14 cellular contexts compared by ENCODE assay signal in genomic region chr3:113625724-113626348, GRCh38.
DNase-seq lines count a peak whose midpoint lies in the region; ATAC-seq and TF ChIP-seq lines count a peak whose summit lies in the region.
"Had no signal": no experiment of that assay in that cellular context is flagged by ENCODE, and none has a peak within 500 bp of the region (broad histone marks: within the 10 kb centered on the region; RNA-seq: fewer than 3 reads in every experiment).

No MANE protein-coding gene starts in this region.

- peak overlapping the region; percentile 53; the same call in 1 of the 2 replicates for H3K4me3 ChIP-seq in ACC112 (ENCODE audit: low read depth, low read length)
- H3K4me3 ChIP-seq in CD8-positive, alpha-beta T cell (ENCODE audit: low read depth, low read length): no peak overlapping the region
- H3K4me3 ChIP-seq in naive thymus-derived CD4-positive, alpha-beta T cell (ENCODE audit: low read length): no peak overlapping the region
- H3K4me3 ChIP-seq: BLaER1, stomach had no signal

- no peaks in the 10 kb centered on the region for H3K79me2 ChIP-seq in ACC112 (ENCODE audit: control insufficient read depth, insufficient read depth, low read length, unreplicated experiment)

- H3K4me1 Mint-ChIP-seq in CD8-positive, alpha-beta T cell (ENCODE audit: low read depth): no peaks in the 10 kb centered on the region
- H3K4me1 Mint-ChIP-seq in T-helper 17 cell: peaks cover 15% of the 10 kb centered on the region
- peaks cover 0 to 13% (median 4%) of the 10 kb centered on the region in 7 donors for H3K4me1 Mint-ChIP-seq in naive thymus-derived CD4-positive, alpha-beta T cell
- H3K4me1 Mint-ChIP-seq: endodermal cell had no signal

- H3K9me3 ChIP-seq in CD8-positive, alpha-beta T cell (ENCODE audit: low read length): no peaks in the 10 kb centered on the region
- no peaks in the 10 kb centered on the region for H3K9me3 ChIP-seq in T-helper 17 cell (ENCODE audit: control insufficient read depth, low read length, poor library complexity, severe bottlenecking)
- H3K9me3 ChIP-seq in naive thymus-derived CD4-positive, alpha-beta T cell (ENCODE audit: control insufficient read depth in 2 of 3, low read length in 3 of 3): no peaks in the 10 kb centered on the region
- H3K9me3 ChIP-seq: BLaER1, stomach had no signal

- H3K27me3 Mint-ChIP-seq in CD8-positive, alpha-beta T cell (ENCODE audit: low read depth): no peaks in the 10 kb centered on the region
- H3K27me3 Mint-ChIP-seq in T-helper 17 cell: no peaks in the 10 kb centered on the region
- no peaks in the 10 kb centered on the region for H3K27me3 Mint-ChIP-seq in naive thymus-derived CD4-positive, alpha-beta T cell

- H3K4me3 Mint-ChIP-seq in CD8-positive, alpha-beta T cell: no peak overlapping the region
- H3K4me3 Mint-ChIP-seq in T-helper 17 cell: no peak overlapping the region
- peak overlapping the region in 1 of 10 donors; percentile 2 for H3K4me3 Mint-ChIP-seq in naive thymus-derived CD4-positive, alpha-beta T cell
- H3K4me3 Mint-ChIP-seq: endodermal cell had no signal

- peak overlapping the region; percentile 33 for H3K27ac Mint-ChIP-seq in CD8-positive, alpha-beta T cell
- peak overlapping the region; percentile 88 for H3K27ac Mint-ChIP-seq in T-helper 17 cell
- peak overlapping the region in 8 of 9 donors; percentile 9 to 77 (median 54) for H3K27ac Mint-ChIP-seq in naive thymus-derived CD4-positive, alpha-beta T cell
- H3K27ac Mint-ChIP-seq: endodermal cell had no signal

- TF ChIP-seq CTCF in CD8-positive, alpha-beta T cell (IDR thresholded peaks at IDR 0.05): no peak
- no peak for TF ChIP-seq CTCF in RWPE1 (conservative IDR thresholded peaks at IDR 0.05; ENCODE audit: low read depth)

- POLR2A ChIA-PET in CD8-positive, alpha-beta T cell (lab: Charles Lee): no interaction called here
- POLR2A ChIA-PET in naive thymus-derived CD4-positive, alpha-beta T cell (lab: Charles Lee): no interaction called here
- POLR2A ChIA-PET in RWPE1 (lab: Yijun Ruan, JAX; ENCODE audit: low non-redundant PET): no interaction called here

- H3K9me3 Mint-ChIP-seq in CD8-positive, alpha-beta T cell: no peaks in the 10 kb centered on the region
- H3K9me3 Mint-ChIP-seq in naive thymus-derived CD4-positive, alpha-beta T cell: no peaks in the 10 kb centered on the region
- H3K9me3 Mint-ChIP-seq: endodermal cell had no signal

- DNase-seq in CD8-positive, alpha-beta T cell: no peak
- DNase-seq in T-helper 17 cell (no peak), DMS 273 (lab: John Stamatoyannopoulos, UW; ENCODE audit: unreplicated experiment) (no peak), RWPE1 (ENCODE audit: low spot score) (no peak), foreskin melanocyte (no peak)
- DNase-seq in naive thymus-derived CD4-positive, alpha-beta T cell: no peak
- DNase-seq: activated CD4-positive, alpha-beta T cell treated with anti-CD3 and anti-CD28 coated beads for 4 hours; endodermal cell; NCI-H2081; NCI-H774; stomach had no signal

- CTCF ChIA-PET in CD8-positive, alpha-beta T cell (lab: Charles Lee): interaction anchor here (0.7 to 1.4 kb wide), 3 partner anchors 10 to 132 kb away, joined by 3 read pairs; no protein-coding TSS in a partner anchor
- CTCF ChIA-PET in naive thymus-derived CD4-positive, alpha-beta T cell (lab: Charles Lee): interaction anchor here (0.6 to 0.9 kb wide), 3 partner anchors 10 to 48 kb away, joined by 3 to 4 read pairs (median 3); no protein-coding TSS in a partner anchor
- CTCF ChIA-PET in RWPE1 (lab: Yijun Ruan, JAX): interaction anchor here (0.6 to 2.5 kb wide), 3 partner anchors 133 to 590 kb away, joined by 3 to 10 read pairs (median 4); no protein-coding TSS in a partner anchor

- H3K4me1 ChIP-seq in ACC112 (ENCODE audit: control insufficient read depth, insufficient read depth, low read length, unreplicated experiment): peaks cover 9% of the 10 kb centered on the region
- no peaks in the 10 kb centered on the region for H3K4me1 ChIP-seq in CD8-positive, alpha-beta T cell (ENCODE audit: insufficient read depth, low read length)
- no peaks in the 10 kb centered on the region for H3K4me1 ChIP-seq in naive thymus-derived CD4-positive, alpha-beta T cell (ENCODE audit: control insufficient read depth in 2 of 2, insufficient read depth in 2 of 2, low read length in 2 of 2)
- H3K4me1 ChIP-seq: BLaER1 had no signal

- H3K27ac ChIP-seq in ACC112 (ENCODE audit: low read depth, low read length) (no peak overlapping the region), RWPE1 (no peak overlapping the region)
- no peak overlapping the region for H3K27ac ChIP-seq in CD8-positive, alpha-beta T cell (ENCODE audit: low read depth, low read length)
- no peak overlapping the region for H3K27ac ChIP-seq in naive thymus-derived CD4-positive, alpha-beta T cell (ENCODE audit: low read depth, low read length)
- H3K27ac ChIP-seq: BLaER1, stomach had no signal

- ATAC-seq in CD8-positive, alpha-beta T cell: no peak
- ATAC-seq in T-helper 17 cell (no peak), GM19467 (IDR thresholded peaks at IDR 0.05; ENCODE audit: unreplicated experiment) (no peak)
- ATAC-seq in naive thymus-derived CD4-positive, alpha-beta T cell: no peak

- peak overlapping the region; percentile 92 for H2AFZ ChIP-seq in ACC112 (ENCODE audit: low read length, unreplicated experiment)

- H3K36me3 ChIP-seq in ACC112 (ENCODE audit: insufficient read depth, low read length): no peaks in the 10 kb centered on the region
- H3K36me3 ChIP-seq in CD8-positive, alpha-beta T cell (ENCODE audit: insufficient read depth, low read length): peaks cover 44% of the 10 kb centered on the region
- H3K36me3 ChIP-seq in naive thymus-derived CD4-positive, alpha-beta T cell (ENCODE audit: control insufficient read depth in 2 of 3, insufficient read depth in 3 of 3, low read length in 3 of 3): peaks cover 0 to 70% (median 14%) of the 10 kb centered on the region in 3 experiments
- H3K36me3 ChIP-seq: BLaER1 had no signal

- peaks cover 83% of the 10 kb centered on the region for H3K36me3 Mint-ChIP-seq in CD8-positive, alpha-beta T cell
- H3K36me3 Mint-ChIP-seq in T-helper 17 cell (ENCODE audit: low read depth): peaks cover 20% of the 10 kb centered on the region
- H3K36me3 Mint-ChIP-seq in naive thymus-derived CD4-positive, alpha-beta T cell: peaks cover 16 to 69% (median 38%) of the 10 kb centered on the region in 5 donors

- intact Hi-C loops in CD8-positive, alpha-beta T cell (cut with DNase I, micrococcal nuclease): no loop called here
- intact Hi-C loops in naive thymus-derived CD4-positive, alpha-beta T cell (cut with micrococcal nuclease): loop anchor here (1.0 to 2.0 kb wide), 2 partner anchors 131 kb away; no protein-coding TSS in a partner anchor

- H3K27me3 ChIP-seq in ACC112 (ENCODE audit: insufficient read depth, low read length): peaks cover 4% of the 10 kb centered on the region; the same call in 1 of the 2 replicates
- no peaks in the 10 kb centered on the region for H3K27me3 ChIP-seq in CD8-positive, alpha-beta T cell (ENCODE audit: insufficient read depth, low read length)
- no peaks in the 10 kb centered on the region for H3K27me3 ChIP-seq in naive thymus-derived CD4-positive, alpha-beta T cell (ENCODE audit: control insufficient read depth in 2 of 2, insufficient read depth in 2 of 2, low read length in 2 of 2)
- H3K27me3 ChIP-seq: BLaER1, stomach had no signal

Comparison
In these comparisons a context has a peak if more than half of its experiments do, and no peak if none do; other contexts are left out.
1. H3K27ac Mint-ChIP-seq: peak in every context shown above with its lines; median percentile 88 in T-helper 17 cell; 54 in naive thymus-derived CD4-positive, alpha-beta T cell; 33 in CD8-positive, alpha-beta T cell.
2. intact Hi-C loops: an anchor here in naive thymus-derived CD4-positive, alpha-beta T cell (1.0 to 2.0 kb wide); none called in CD8-positive, alpha-beta T cell.